8 cellular contexts compared by ENCODE assay signal in genomic region chr19:42324655-42325307, GRCh38. TPM values are rescaled to one million over a fixed set of nuclear protein-coding genes. Genes with fewer than 3 reads are reported as not detected.
DNase-seq lines count a peak whose midpoint lies in the region; ATAC-seq and TF ChIP-seq lines count a peak whose summit lies in the region.

No MANE protein-coding gene starts in this region.

- no peak for ATAC-seq in CD4-positive, alpha-beta T cell (ENCODE audit: poor library complexity)
- no peak for ATAC-seq in effector memory CD8-positive, alpha-beta T cell (replicated peaks)
- ATAC-seq in foreskin keratinocyte, result no peak

- peak overlapping the region; percentile 28 for H3K4me3 ChIP-seq in NT2/D1 (ENCODE audit: insufficient read length, low read depth)
- H3K4me3 ChIP-seq in neuron (ENCODE audit: low read length), result no peak overlapping the region

- H3K27ac ChIP-seq in CD4-positive, alpha-beta T cell (ENCODE audit: low read depth, low read length), result no peak overlapping the region
- no peak overlapping the region for H3K27ac ChIP-seq in foreskin keratinocyte

- H3K36me3 Mint-ChIP-seq in CD4-positive, alpha-beta T cell (ENCODE audit: low read depth), result no peaks in the 10 kb centered on the region
- peaks cover 4% of the 10 kb centered on the region for H3K36me3 Mint-ChIP-seq in effector memory CD8-positive, alpha-beta T cell (ENCODE audit: insufficient read depth)

- peak; percentile 90 for TF ChIP-seq CTCF in CD4-positive, alpha-beta T cell (IDR thresholded peaks at IDR 0.05)
- no peak for TF ChIP-seq CTCF in foreskin keratinocyte (conservative IDR thresholded peaks at IDR 0.05)

- peak overlapping the region; percentile 94 for H3K4me3 Mint-ChIP-seq in CD4-positive, alpha-beta T cell
- H3K4me3 Mint-ChIP-seq in effector memory CD8-positive, alpha-beta T cell, result peak overlapping the region; percentile 96 to 98

- H3K27me3 ChIP-seq in CD4-positive, alpha-beta T cell (ENCODE audit: control insufficient read depth, insufficient read depth, low read length), result peaks cover 21% of the 10 kb centered on the region
- H3K27me3 ChIP-seq in NT2/D1 (ENCODE audit: insufficient read depth, insufficient read length) (peaks cover 32% of the 10 kb centered on the region), neuron (ENCODE audit: insufficient read depth, low read length) (no peaks in the 10 kb centered on the region), foreskin keratinocyte (peaks cover 33% of the 10 kb centered on the region)

- H3K9me3 ChIP-seq in CD4-positive, alpha-beta T cell (ENCODE audit: control insufficient read depth, low read length), result no peaks in the 10 kb centered on the region
- H3K9me3 ChIP-seq in NT2/D1 (ENCODE audit: insufficient read depth, low read length), result no peaks in the 10 kb centered on the region
- no peaks in the 10 kb centered on the region for H3K9me3 ChIP-seq in neuron (ENCODE audit: low read length)

- peak overlapping the region; percentile 50 for H3K27ac Mint-ChIP-seq in CD4-positive, alpha-beta T cell
- H3K27ac Mint-ChIP-seq in effector memory CD8-positive, alpha-beta T cell, result peak overlapping the region; percentile 83 to 93

- H3K9me3 Mint-ChIP-seq in CD4-positive, alpha-beta T cell, result no peaks in the 10 kb centered on the region
- no peaks in the 10 kb centered on the region for H3K9me3 Mint-ChIP-seq in effector memory CD8-positive, alpha-beta T cell

- H3K9ac ChIP-seq in NT2/D1 (ENCODE audit: insufficient read length, low read depth), result peak overlapping the region; percentile 61

- peaks cover 5% of the 10 kb centered on the region for H3K4me1 ChIP-seq in NT2/D1 (ENCODE audit: insufficient read depth, insufficient read length)
- peaks cover 16% of the 10 kb centered on the region for H3K4me1 ChIP-seq in neuron (ENCODE audit: insufficient read depth, low read length)
- no peaks in the 10 kb centered on the region for H3K4me1 ChIP-seq in foreskin keratinocyte

- peaks cover 25% of the 10 kb centered on the region for H3K27me3 Mint-ChIP-seq in CD4-positive, alpha-beta T cell
- H3K27me3 Mint-ChIP-seq in effector memory CD8-positive, alpha-beta T cell, result peaks cover 6 to 20% of the 10 kb centered on the region in 2 donors

- DNase-seq in CD4-positive, alpha-beta T cell, result peak in 1 of 10 experiments; percentile 21
- DNase-seq in NT2/D1 (ENCODE audit: low read depth, low spot score) (no peak), NCI-H187 treated with DMSO at 0.1 percent for 48 hours (lab: John Stamatoyannopoulos, UW) (no peak), NCI-H2107 (lab: John Stamatoyannopoulos, UW) (no peak), NAMALWA (ENCODE audit: low spot score) (no peak), foreskin keratinocyte (no peak)
- DNase-seq in effector memory CD8-positive, alpha-beta T cell, result no peak

- intact Hi-C loops in CD4-positive, alpha-beta T cell (cut with DNase I, micrococcal nuclease), result loop anchor here (1.0 to 10.0 kb wide), 10 partner anchors 22 to 1980 kb away; partner anchors contain the start of genes PAFAH1B3 (in 2 of the 2), PRR19 (in 2 of the 2), C19orf47 (in 1 of the 2) and GSK3A (in 1 of the 2)

- H3K36me3 ChIP-seq in NT2/D1 (ENCODE audit: insufficient read depth, insufficient read length, low read length), result no peaks in the 10 kb centered on the region
- no peaks in the 10 kb centered on the region for H3K36me3 ChIP-seq in neuron (ENCODE audit: insufficient read depth, low read length)

- H2AFZ ChIP-seq in neuron (ENCODE audit: low read depth, low read length), result peak overlapping the region; percentile 29

- POLR2A ChIA-PET in CD4-positive, alpha-beta T cell (lab: Charles Lee), result no interaction called here

- CTCF ChIA-PET in CD4-positive, alpha-beta T cell (lab: Charles Lee), result interaction anchor here (0.8 kb wide), 1 partner anchor 22 kb away, joined by 3 read pairs; no protein-coding TSS in a partner anchor

- peaks cover 25% of the 10 kb centered on the region for H3K4me1 Mint-ChIP-seq in CD4-positive, alpha-beta T cell (ENCODE audit: low read depth)
- H3K4me1 Mint-ChIP-seq in effector memory CD8-positive, alpha-beta T cell (ENCODE audit: low read depth in 2 of 2), result peaks cover 25 to 26% of the 10 kb centered on the region in 2 donors

RNA-seq across cellular contexts. Expression of gene MEGF8, which starts 0.7 kb away (rescaled TPM):
- 1 to 10 TPM; 4.1 to 4.2 TPM for total RNA-seq in CD4-positive, alpha-beta T cell
- total RNA-seq in foreskin keratinocyte, result 11.6 and 12.4 TPM in 2 replicates
- 4.5 and 5.7 TPM in 2 replicates for polyA plus RNA-seq in foreskin keratinocyte

RNA-seq across cellular contexts. Expression of gene TMEM145, which starts 11.7 kb away (rescaled TPM):
- not detected for total RNA-seq in CD4-positive, alpha-beta T cell
- total RNA-seq in foreskin keratinocyte, result not detected in 2 replicates
- 0.04 TPM in 1 of 2 replicates, not detected in the other for polyA plus RNA-seq in foreskin keratinocyte

RNA-seq across cellular contexts. Expression of gene PAFAH1B3, which starts 22.4 kb away (rescaled TPM):
- total RNA-seq in CD4-positive, alpha-beta T cell, result 10 to 100 TPM; 10.6 to 11.8 TPM
- 71.9 and 82.9 TPM in 2 replicates for total RNA-seq in foreskin keratinocyte
- 106 and 121 TPM in 2 replicates for polyA plus RNA-seq in foreskin keratinocyte

RNA-seq across cellular contexts. Expression of gene PRR19, which starts 22.8 kb away (rescaled TPM):
- total RNA-seq in CD4-positive, alpha-beta T cell, result under 1 TPM in 1 of 2 experiments, not detected in 1; 0.16 TPM
- 1.4 and 1.5 TPM in 2 replicates for total RNA-seq in foreskin keratinocyte
- 2.3 TPM in 2 replicates for polyA plus RNA-seq in foreskin keratinocyte

RNA-seq across cellular contexts. Expression of gene CIC, which starts 55.7 kb away (rescaled TPM):
- 100 to 1,000 TPM; 114 to 119 TPM for total RNA-seq in CD4-positive, alpha-beta T cell
- 37.4 and 40.7 TPM in 2 replicates for total RNA-seq in foreskin keratinocyte
- polyA plus RNA-seq in foreskin keratinocyte, result 32.2 and 36.1 TPM in 2 replicates
